Comparison of ENCODE assay signal across 1 cellular context in the genomic region with DNA sequence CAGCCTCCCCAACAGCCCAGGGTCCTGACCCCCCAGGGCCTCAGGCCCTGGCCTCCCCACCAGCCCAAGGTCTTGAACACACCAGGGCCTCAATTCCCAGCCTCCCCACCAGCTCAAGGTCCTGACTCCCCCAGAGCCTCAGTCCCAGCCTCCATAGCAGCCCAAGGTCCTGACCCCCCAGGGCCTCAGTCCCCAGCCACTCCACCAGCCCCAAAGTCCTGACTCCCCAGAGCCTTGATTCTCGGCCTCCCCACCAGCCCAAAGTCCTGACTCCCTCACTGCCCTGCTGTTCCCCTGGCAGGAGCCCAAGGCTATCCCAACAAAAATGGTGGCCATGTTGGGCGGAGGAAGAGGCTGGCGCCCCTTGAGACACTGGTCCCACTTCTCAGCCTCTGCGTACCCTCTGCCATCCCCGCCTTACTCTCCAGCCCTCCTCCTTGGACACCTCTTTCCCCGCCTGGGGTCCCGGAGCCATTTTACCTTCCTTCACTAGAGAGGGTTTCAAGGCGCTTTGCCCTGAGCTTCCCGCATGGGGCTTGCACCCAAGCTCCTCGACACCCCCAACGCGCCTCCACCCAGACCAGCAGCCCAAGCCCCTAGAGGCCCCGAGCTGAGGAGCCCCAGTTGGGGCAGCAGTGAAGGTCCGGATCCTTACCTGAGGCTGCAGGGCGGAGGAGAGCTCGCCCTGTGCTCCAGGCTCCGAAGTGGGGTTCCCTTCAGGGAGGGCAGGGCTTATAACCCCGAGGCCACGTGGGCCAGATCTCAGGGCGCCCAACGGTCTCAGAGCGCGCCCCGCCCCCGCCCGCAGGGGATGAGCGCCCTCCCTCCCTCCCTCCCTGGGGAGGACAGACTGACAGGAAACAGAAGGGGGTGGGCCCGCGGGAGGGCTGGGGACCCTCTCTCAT.
TF ChIP-seq lines count a peak whose summit lies in the region.

No MANE protein-coding gene starts in this region.

TF ChIP-seq in H1, 55 proteins besides CTCF, POLR2A, EP300 and RAD21:
- TF ChIP-seq SIN3A (conservative IDR thresholded peaks at IDR 0.05 in 1 of 2, IDR thresholded peaks at IDR 0.05 in 1 of 2; ENCODE audit: low read depth in 1 of 2, low read length in 2 of 2) (no peak), GABPA (IDR thresholded peaks at IDR 0.05; ENCODE audit: borderline replicate concordance, insufficient read depth, low read length) (no peak), RFX5 (IDR thresholded peaks at IDR 0.05; ENCODE audit: borderline replicate concordance, low read depth, low read length) (no peak), HDAC2 (IDR thresholded peaks at IDR 0.05; ENCODE audit: borderline replicate concordance in 1 of 2, low read depth in 2 of 2, low read length in 2 of 2) (no peak), JUND (IDR thresholded peaks at IDR 0.05; ENCODE audit: low read length) (no peak), KDM1A (IDR thresholded peaks at IDR 0.05; ENCODE audit: borderline replicate concordance, low read length) (no peak), CEBPB (IDR thresholded peaks at IDR 0.05; ENCODE audit: low read depth, low read length) (no peak), EZH2 (IDR thresholded peaks at IDR 0.05; ENCODE audit: low read depth, low read length, severe bottlenecking) (no peak), RNF2 (IDR thresholded peaks at IDR 0.05; ENCODE audit: borderline replicate concordance, low read depth, low read length, missing control alignments, poor library complexity, severe bottlenecking) (no peak), TEAD4 (IDR thresholded peaks at IDR 0.05; ENCODE audit: low read depth, low read length) (no peak), BCL11A (IDR thresholded peaks at IDR 0.05; ENCODE audit: low read depth in 2 of 2, low read length in 2 of 2) (no peak), SAP30 (IDR thresholded peaks at IDR 0.05; ENCODE audit: insufficient read depth, insufficient replicate concordance, low read length) (no peak), JUN (IDR thresholded peaks at IDR 0.05; ENCODE audit: low read depth, low read length) (no peak), SP1 (IDR thresholded peaks at IDR 0.05; ENCODE audit: low read depth, low read length) (no peak), YY1 (IDR thresholded peaks at IDR 0.05; ENCODE audit: low read depth, low read length) (no peak)
- TF ChIP-seq, protein P1, sequence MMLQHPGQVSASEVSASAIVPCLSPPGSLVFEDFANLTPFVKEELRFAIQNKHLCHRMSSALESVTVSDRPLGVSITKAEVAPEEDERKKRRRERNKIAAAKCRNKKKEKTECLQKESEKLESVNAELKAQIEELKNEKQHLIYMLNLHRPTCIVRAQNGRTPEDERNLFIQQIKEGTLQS (IDR thresholded peaks at IDR 0.05; ENCODE audit: insufficient read depth, low read depth, low read length): no peak
- TF ChIP-seq, protein P2, sequence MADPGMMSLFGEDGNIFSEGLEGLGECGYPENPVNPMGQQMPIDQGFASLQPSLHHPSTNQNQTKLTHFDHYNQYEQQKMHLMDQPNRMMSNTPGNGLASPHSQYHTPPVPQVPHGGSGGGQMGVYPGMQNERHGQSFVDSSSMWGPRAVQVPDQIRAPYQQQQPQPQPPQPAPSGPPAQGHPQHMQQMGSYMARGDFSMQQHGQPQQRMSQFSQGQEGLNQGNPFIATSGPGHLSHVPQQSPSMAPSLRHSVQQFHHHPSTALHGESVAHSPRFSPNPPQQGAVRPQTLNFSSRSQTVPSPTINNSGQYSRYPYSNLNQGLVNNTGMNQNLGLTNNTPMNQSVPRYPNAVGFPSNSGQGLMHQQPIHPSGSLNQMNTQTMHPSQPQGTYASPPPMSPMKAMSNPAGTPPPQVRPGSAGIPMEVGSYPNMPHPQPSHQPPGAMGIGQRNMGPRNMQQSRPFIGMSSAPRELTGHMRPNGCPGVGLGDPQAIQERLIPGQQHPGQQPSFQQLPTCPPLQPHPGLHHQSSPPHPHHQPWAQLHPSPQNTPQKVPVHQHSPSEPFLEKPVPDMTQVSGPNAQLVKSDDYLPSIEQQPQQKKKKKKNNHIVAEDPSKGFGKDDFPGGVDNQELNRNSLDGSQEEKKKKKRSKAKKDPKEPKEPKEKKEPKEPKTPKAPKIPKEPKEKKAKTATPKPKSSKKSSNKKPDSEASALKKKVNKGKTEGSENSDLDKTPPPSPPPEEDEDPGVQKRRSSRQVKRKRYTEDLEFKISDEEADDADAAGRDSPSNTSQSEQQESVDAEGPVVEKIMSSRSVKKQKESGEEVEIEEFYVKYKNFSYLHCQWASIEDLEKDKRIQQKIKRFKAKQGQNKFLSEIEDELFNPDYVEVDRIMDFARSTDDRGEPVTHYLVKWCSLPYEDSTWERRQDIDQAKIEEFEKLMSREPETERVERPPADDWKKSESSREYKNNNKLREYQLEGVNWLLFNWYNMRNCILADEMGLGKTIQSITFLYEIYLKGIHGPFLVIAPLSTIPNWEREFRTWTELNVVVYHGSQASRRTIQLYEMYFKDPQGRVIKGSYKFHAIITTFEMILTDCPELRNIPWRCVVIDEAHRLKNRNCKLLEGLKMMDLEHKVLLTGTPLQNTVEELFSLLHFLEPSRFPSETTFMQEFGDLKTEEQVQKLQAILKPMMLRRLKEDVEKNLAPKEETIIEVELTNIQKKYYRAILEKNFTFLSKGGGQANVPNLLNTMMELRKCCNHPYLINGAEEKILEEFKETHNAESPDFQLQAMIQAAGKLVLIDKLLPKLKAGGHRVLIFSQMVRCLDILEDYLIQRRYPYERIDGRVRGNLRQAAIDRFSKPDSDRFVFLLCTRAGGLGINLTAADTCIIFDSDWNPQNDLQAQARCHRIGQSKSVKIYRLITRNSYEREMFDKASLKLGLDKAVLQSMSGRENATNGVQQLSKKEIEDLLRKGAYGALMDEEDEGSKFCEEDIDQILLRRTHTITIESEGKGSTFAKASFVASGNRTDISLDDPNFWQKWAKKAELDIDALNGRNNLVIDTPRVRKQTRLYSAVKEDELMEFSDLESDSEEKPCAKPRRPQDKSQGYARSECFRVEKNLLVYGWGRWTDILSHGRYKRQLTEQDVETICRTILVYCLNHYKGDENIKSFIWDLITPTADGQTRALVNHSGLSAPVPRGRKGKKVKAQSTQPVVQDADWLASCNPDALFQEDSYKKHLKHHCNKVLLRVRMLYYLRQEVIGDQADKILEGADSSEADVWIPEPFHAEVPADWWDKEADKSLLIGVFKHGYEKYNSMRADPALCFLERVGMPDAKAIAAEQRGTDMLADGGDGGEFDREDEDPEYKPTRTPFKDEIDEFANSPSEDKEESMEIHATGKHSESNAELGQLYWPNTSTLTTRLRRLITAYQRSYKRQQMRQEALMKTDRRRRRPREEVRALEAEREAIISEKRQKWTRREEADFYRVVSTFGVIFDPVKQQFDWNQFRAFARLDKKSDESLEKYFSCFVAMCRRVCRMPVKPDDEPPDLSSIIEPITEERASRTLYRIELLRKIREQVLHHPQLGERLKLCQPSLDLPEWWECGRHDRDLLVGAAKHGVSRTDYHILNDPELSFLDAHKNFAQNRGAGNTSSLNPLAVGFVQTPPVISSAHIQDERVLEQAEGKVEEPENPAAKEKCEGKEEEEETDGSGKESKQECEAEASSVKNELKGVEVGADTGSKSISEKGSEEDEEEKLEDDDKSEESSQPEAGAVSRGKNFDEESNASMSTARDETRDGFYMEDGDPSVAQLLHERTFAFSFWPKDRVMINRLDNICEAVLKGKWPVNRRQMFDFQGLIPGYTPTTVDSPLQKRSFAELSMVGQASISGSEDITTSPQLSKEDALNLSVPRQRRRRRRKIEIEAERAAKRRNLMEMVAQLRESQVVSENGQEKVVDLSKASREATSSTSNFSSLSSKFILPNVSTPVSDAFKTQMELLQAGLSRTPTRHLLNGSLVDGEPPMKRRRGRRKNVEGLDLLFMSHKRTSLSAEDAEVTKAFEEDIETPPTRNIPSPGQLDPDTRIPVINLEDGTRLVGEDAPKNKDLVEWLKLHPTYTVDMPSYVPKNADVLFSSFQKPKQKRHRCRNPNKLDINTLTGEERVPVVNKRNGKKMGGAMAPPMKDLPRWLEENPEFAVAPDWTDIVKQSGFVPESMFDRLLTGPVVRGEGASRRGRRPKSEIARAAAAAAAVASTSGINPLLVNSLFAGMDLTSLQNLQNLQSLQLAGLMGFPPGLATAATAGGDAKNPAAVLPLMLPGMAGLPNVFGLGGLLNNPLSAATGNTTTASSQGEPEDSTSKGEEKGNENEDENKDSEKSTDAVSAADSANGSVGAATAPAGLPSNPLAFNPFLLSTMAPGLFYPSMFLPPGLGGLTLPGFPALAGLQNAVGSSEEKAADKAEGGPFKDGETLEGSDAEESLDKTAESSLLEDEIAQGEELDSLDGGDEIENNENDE (IDR thresholded peaks at IDR 0.05; ENCODE audit: insufficient replicate concordance, low read length): no peak
TF ChIP-seq in H1: peak in this region for 0.
